ENCODE assay signal across 19 cellular contexts in genomic region chr1:236471653-236472052, GRCh38. TPM values are rescaled to one million over a fixed set of nuclear protein-coding genes. Genes with fewer than 3 reads are reported as not detected.
DNase-seq lines count a peak whose midpoint lies in the region; ATAC-seq and TF ChIP-seq lines count a peak whose summit lies in the region.
"Had no signal": no experiment of that assay in that cellular context is flagged by ENCODE, and none has a peak within 500 bp of the region (broad histone marks: within the 10 kb centered on the region; RNA-seq: fewer than 3 reads in every experiment).

No MANE protein-coding gene starts in this region.

- H3K4me3 Mint-ChIP-seq in mesothelial cell of epicardium = no peak overlapping the region
- H3K4me3 Mint-ChIP-seq: CD4-positive, alpha-beta T cell had no signal

- in situ Hi-C loops in Panc1 (cut with HindIII; ENCODE audit: low pct_unique_long_range_greater_than_20kb, low sequenced_read_pairs) = no loop called here

- H3K27ac Mint-ChIP-seq in mesothelial cell of epicardium = peak overlapping the region; percentile 61
- H3K27ac Mint-ChIP-seq: CD4-positive, alpha-beta T cell had no signal

- no peak overlapping the region for H3K4me3 ChIP-seq in HUES6 (ENCODE audit: low read depth, low read length)
- H3K4me3 ChIP-seq in Panc1 (ENCODE audit: low read depth in 2 of 2, low read length in 2 of 2) = no peak overlapping the region
- H3K4me3 ChIP-seq in MG63 = no peak overlapping the region
- H3K4me3 ChIP-seq: coronary artery, sigmoid colon, vagina had no signal

- POLR2A ChIA-PET in Panc1 (lab: Charles Lee) = no interaction called here

- peaks cover 18% of the 10 kb centered on the region for H3K4me1 ChIP-seq in HUES6 (ENCODE audit: control insufficient read depth, insufficient read depth, low read length)
- H3K4me1 ChIP-seq in Panc1 (ENCODE audit: control insufficient read depth, insufficient read depth, low read length) = peaks cover 22% of the 10 kb centered on the region

- ATAC-seq in Panc1 = 0 out of 2 replicates have a peak, but pooled peaks have one; percentile 47
- ATAC-seq in GM18511 (IDR thresholded peaks at IDR 0.05; ENCODE audit: unreplicated experiment) = no peak
- ATAC-seq: PC-3 had no signal

- DNase-seq in NCI-H2171 treated with DMSO at 0.1 percent for 48 hours (lab: John Stamatoyannopoulos, UW) (peak; percentile 6), NCI-H2171 (lab: John Stamatoyannopoulos, UW) (no peak), Panc1 (ENCODE audit: low read depth, low spot score) (no peak), mesothelial cell of epicardium (ENCODE audit: low spot score in 2 of 2, unreplicated experiment in 2 of 2) (no peak), MG63 (no peak)
- no peak for DNase-seq in activated CD4-positive, CD25-positive, alpha-beta regulatory T cell treated with anti-CD3 and anti-CD28 coated beads, Interleukin-2, amount 50 U/mL, for 72 hours
- DNase-seq: ACHN; activated CD4-positive, alpha-beta T cell treated with anti-CD3 and anti-CD28 coated beads for 48 hours; activated gamma-delta T cell treated with Interleukin-2 at 50 U/mL for 16 hours; amygdala; CD4-positive, alpha-beta T cell; foreskin fibroblast; PC-3; sigmoid colon; T1000 had no signal

- H3K36me3 ChIP-seq in HUES6 (ENCODE audit: control insufficient read depth, insufficient read depth, low read length) (no peaks in the 10 kb centered on the region), Panc1 (ENCODE audit: control insufficient read depth, insufficient read depth, low read length) (no peaks in the 10 kb centered on the region), MG63 (no peaks in the 10 kb centered on the region)
- H3K36me3 ChIP-seq: sigmoid colon, vagina had no signal

- H3K4me1 Mint-ChIP-seq in mesothelial cell of epicardium = peaks cover 36% of the 10 kb centered on the region

- TF ChIP-seq CTCF in Panc1 (IDR thresholded peaks at IDR 0.05) = no peak
- TF ChIP-seq CTCF in mesothelial cell of epicardium (IDR thresholded peaks at IDR 0.05; ENCODE audit: unreplicated experiment) = no peak

- CTCF ChIA-PET in Panc1 (lab: Charles Lee) = no interaction called here

- H3K36me3 Mint-ChIP-seq in mesothelial cell of epicardium = peaks cover 3% of the 10 kb centered on the region

- H3K9me3 ChIP-seq in HUES6 (ENCODE audit: control insufficient read depth, insufficient read depth, low read depth, low read length) (no peaks in the 10 kb centered on the region), Panc1 (ENCODE audit: control insufficient read depth, insufficient read depth, low read depth, low read length) (no peaks in the 10 kb centered on the region), MG63 (no peaks in the 10 kb centered on the region)
- H3K9me3 ChIP-seq: sigmoid colon, vagina had no signal

- intact Hi-C loops in Panc1 (cut with micrococcal nuclease; ENCODE audit: unreplicated experiment) = no loop called here

- BruUV-seq in Panc1 (replicated peaks; lab: Mats Ljungman, UMichigan) = TSS peak; percentile 25

- H3K9ac ChIP-seq in HUES6 (ENCODE audit: low read length) = no peak overlapping the region

- peak overlapping the region; percentile 10; the same call in 1 of the 2 replicates for H3K27ac ChIP-seq in HUES6 (ENCODE audit: low read depth, low read length)
- H3K27ac ChIP-seq in Panc1 (ENCODE audit: low read length) = peak overlapping the region; percentile 36
- H3K27ac ChIP-seq: coronary artery, sigmoid colon, vagina had no signal

- H3K9me3 Mint-ChIP-seq in mesothelial cell of epicardium = no peaks in the 10 kb centered on the region
- H3K9me3 Mint-ChIP-seq: CD4-positive, alpha-beta T cell had no signal

- H3K27me3 ChIP-seq in HUES6 (ENCODE audit: control insufficient read depth, insufficient read depth, low read length) (no peaks in the 10 kb centered on the region), Panc1 (ENCODE audit: control insufficient read depth, insufficient read depth, low read length) (no peaks in the 10 kb centered on the region), MG63 (peaks cover 12% of the 10 kb centered on the region; the same call in 1 of the 2 replicates)
- H3K27me3 ChIP-seq: vagina had no signal

- no peaks in the 10 kb centered on the region for H3K27me3 Mint-ChIP-seq in mesothelial cell of epicardium (ENCODE audit: low read depth)

RNA-seq across cellular contexts. Expression of gene LGALS8, which starts 52.1 kb away (rescaled TPM):
- total RNA-seq in Panc1 (2021; ENCODE audit: unreplicated experiment) = 221 TPM
- polyA plus RNA-seq in Panc1 (2012; ENCODE audit: insufficient read length) = 242 TPM
- total RNA-seq in mesothelial cell of epicardium = 67.6 to 71.6 TPM (median 67.8 TPM) in 3 replicates
- total RNA-seq in MG63 (2014; rRNA removed; shearing (Covaris generic); ENCODE audit: low replicate concordance) = 22.8 and 27.4 TPM in 2 replicates
